In the genomic region with DNA sequence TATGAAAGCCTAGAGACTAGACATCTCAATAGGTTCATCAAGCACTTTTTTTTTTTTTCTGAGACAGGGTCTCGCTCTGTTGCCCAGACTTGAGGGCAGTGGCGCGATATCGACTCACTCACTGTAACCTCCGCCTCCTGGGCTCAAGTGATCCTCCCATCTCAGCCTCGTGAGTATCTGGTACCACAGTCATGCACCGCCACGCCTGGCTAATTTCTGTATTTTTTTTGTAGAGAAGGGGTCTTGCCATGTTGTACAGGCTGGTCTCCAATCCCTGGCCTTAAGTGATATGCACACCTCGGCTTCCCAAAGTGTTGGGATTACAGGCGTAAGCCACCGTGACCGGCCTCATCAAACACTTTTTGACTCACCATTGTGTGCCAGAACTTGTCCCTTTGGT, we compare ENCODE assay signal across 1 cellular context.
TF ChIP-seq lines count a peak whose summit lies in the region.

No MANE protein-coding gene starts in this region.

TF ChIP-seq in endothelial cell of umbilical vein, 7 proteins besides CTCF, POLR2A, EP300 and RAD21:
- no peak for TF ChIP-seq POLR2AphosphoS5 (IDR thresholded peaks at IDR 0.05; ENCODE audit: insufficient read depth, low read depth, low read length)
- TF ChIP-seq FOS (IDR thresholded peaks at IDR 0.05; ENCODE audit: borderline replicate concordance, insufficient read depth, low read length): no peak
- TF ChIP-seq MYC (IDR thresholded peaks at IDR 0.05; ENCODE audit: low read depth, low read length): no peak
- no peak for TF ChIP-seq JUN (IDR thresholded peaks at IDR 0.05; ENCODE audit: borderline replicate concordance, insufficient read depth, insufficient read length, low read depth)
- TF ChIP-seq GATA2 (IDR thresholded peaks at IDR 0.05; ENCODE audit: insufficient read depth, insufficient read length, low read depth, low read length): no peak
- TF ChIP-seq, protein P1, sequence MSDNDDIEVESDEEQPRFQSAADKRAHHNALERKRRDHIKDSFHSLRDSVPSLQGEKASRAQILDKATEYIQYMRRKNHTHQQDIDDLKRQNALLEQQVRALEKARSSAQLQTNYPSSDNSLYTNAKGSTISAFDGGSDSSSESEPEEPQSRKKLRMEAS (IDR thresholded peaks at IDR 0.05; ENCODE audit: insufficient read depth, insufficient read length): no peak
- TF ChIP-seq EZH2 (IDR thresholded peaks at IDR 0.05; ENCODE audit: borderline replicate concordance, low read depth, low read length, severe bottlenecking): no peak
